20 cellular contexts compared by ENCODE assay signal in the genomic region with DNA sequence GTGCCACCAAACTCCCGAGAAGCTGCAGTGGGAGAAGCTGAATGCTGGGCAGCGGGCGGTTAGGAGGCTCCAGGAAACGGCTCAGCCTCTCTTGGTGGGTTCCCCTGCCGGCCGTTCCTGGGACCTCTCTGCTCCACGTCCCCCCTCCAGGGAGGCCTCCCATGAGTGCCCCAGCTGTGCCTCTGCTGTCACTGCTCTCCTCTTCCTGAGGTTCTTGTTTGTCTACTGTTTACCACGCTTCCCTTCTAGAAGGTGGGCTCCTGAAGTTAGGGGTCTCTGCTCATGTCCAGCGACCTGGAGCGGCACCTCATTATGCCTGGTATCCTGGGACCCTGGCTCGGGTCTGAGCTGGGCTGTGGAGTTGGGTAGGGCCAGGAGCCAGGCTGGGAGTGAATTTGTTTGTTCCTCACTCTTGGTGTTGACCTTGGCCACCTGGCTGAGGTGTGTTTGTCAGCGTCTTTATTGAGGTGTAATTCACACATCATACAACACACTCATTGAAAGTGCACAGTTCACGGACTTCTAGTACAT. TPM values are rescaled to one million over a fixed set of nuclear protein-coding genes. Genes with fewer than 3 reads are reported as not detected.
A peak's percentile ranks its signal among the peaks of the same experiment; 100 is the strongest.
DNase-seq lines count a peak whose midpoint lies in the region; ATAC-seq and TF ChIP-seq lines count a peak whose summit lies in the region.
"Had no signal": no experiment of that assay in that cellular context is flagged by ENCODE, and none has a peak within 500 bp of the region (broad histone marks: within the 10 kb centered on the region; RNA-seq: fewer than 3 reads in every experiment).

No MANE protein-coding gene starts in this region.

- H3K9me3 ChIP-seq in T-helper 17 cell (ENCODE audit: control insufficient read depth, low read length, poor library complexity, severe bottlenecking), result no peaks in the 10 kb centered on the region
- H3K9me3 ChIP-seq in left lung, result no peaks in the 10 kb centered on the region
- no peaks in the 10 kb centered on the region for H3K9me3 ChIP-seq in spleen
- H3K9me3 ChIP-seq: neutrophil, SJSA1 had no signal

- no peaks in the 10 kb centered on the region for H3K36me3 ChIP-seq in left lung
- no peaks in the 10 kb centered on the region for H3K36me3 ChIP-seq in spleen
- H3K36me3 ChIP-seq: neutrophil, SJSA1 had no signal

- TF ChIP-seq POLR2A in spleen (IDR thresholded peaks at IDR 0.05), result no peak

- H3K27ac Mint-ChIP-seq in T-helper 17 cell, result peak overlapping the region; percentile 43
- H3K27ac Mint-ChIP-seq: activated CD4-positive, alpha-beta T cell treated with anti-CD3 and anti-CD28 coated beads, Interleukin-2, amount 10 ng/mL, durations not matched to agents 24 days and 14 days; activated naive CD8-positive, alpha-beta T cell treated with anti-CD3 and anti-CD28 coated beads, Interleukin-2, amount 10 ng/mL, durations not matched to agents 7 days and 5 days had no signal

- H3K27me3 ChIP-seq in left lung (no peaks in the 10 kb centered on the region), spleen (replicated peaks in 1 of 7) (no peaks in the 10 kb centered on the region)
- H3K27me3 ChIP-seq: neutrophil, SJSA1 had no signal

- H3K36me3 Mint-ChIP-seq in T-helper 17 cell (ENCODE audit: low read depth), result peaks cover 2% of the 10 kb centered on the region
- H3K36me3 Mint-ChIP-seq: activated naive CD8-positive, alpha-beta T cell treated with anti-CD3 and anti-CD28 coated beads, Interleukin-2, amount 10 ng/mL, durations not matched to agents 7 days and 5 days had no signal

- 66 to 90% (median 78%) methylated on average over 10 to 13 of the region's 13 CpGs for WGBS in spleen, 5 donors

- H3K4me3 ChIP-seq in left lung (no peak overlapping the region), spleen (no peak overlapping the region)
- H3K4me3 ChIP-seq: K562, SJSA1 had no signal

- intact Hi-C loops in left lung (cut with DNase I), result no loop called here
- intact Hi-C loops in spleen (cut with DNase I; ENCODE audit: low total_unique reads), result no loop called here

- H3K4me1 Mint-ChIP-seq in T-helper 17 cell, result peaks cover 18% of the 10 kb centered on the region

- peak; percentile 28 for DNase-seq in DMS153 (lab: John Stamatoyannopoulos, UW)
- no peak for DNase-seq in DMS153 treated with DMSO at 0.1 percent for 48 hours (lab: John Stamatoyannopoulos, UW; ENCODE audit: unreplicated experiment)
- DNase-seq in T-helper 17 cell, result no peak
- DNase-seq in left lung, result peak; percentile 35 to 49
- peak; percentile 69 for DNase-seq in spleen
- no peak for DNase-seq in amniotic stem cell (lab: John Stamatoyannopoulos, UW)
- DNase-seq: activated CD4-positive, alpha-beta T cell treated with anti-CD3 and anti-CD28 coated beads, Interleukin-2, amount 10 ng/mL, durations not matched to agents 24 days and 14 days; activated naive CD8-positive, alpha-beta T cell treated with anti-CD3 and anti-CD28 coated beads, Interleukin-2, amount 10 ng/mL, durations not matched to agents 7 days and 5 days; CD4-positive, alpha-beta memory T cell; central memory CD4-positive, alpha-beta T cell; NCI-H1105; NCI-H2171; T-helper 9 cell; trophoblast cell had no signal

- H3K27ac ChIP-seq in left lung (no peak overlapping the region), spleen (no peak overlapping the region)
- H3K27ac ChIP-seq: 22Rv1, neutrophil, SJSA1 had no signal

- ATAC-seq in T-helper 17 cell (no peak), left lung (peak; percentile 30), GM18502 (IDR thresholded peaks at IDR 0.05; ENCODE audit: poor library complexity, unreplicated experiment) (no peak), HG02798 (IDR thresholded peaks at IDR 0.05; ENCODE audit: poor library complexity, unreplicated experiment) (no peak)
- ATAC-seq: K562 had no signal

- TF ChIP-seq CTCF in left lung (IDR thresholded peaks at IDR 0.05), result no peak
- no peak for TF ChIP-seq CTCF in spleen (IDR thresholded peaks at IDR 0.05 in 8 of 11, conservative IDR thresholded peaks at IDR 0.05 in 3 of 11)

- peak overlapping the region; percentile 33 for H3K4me3 Mint-ChIP-seq in T-helper 17 cell
- H3K4me3 Mint-ChIP-seq: activated CD4-positive, alpha-beta T cell treated with anti-CD3 and anti-CD28 coated beads, Interleukin-2, amount 10 ng/mL, durations not matched to agents 24 days and 14 days; activated naive CD8-positive, alpha-beta T cell treated with anti-CD3 and anti-CD28 coated beads, Interleukin-2, amount 10 ng/mL, durations not matched to agents 7 days and 5 days; CD4-positive, alpha-beta memory T cell had no signal

- peaks cover 29 to 66% of the 10 kb centered on the region in 2 donors for H3K4me1 ChIP-seq in left lung
- H3K4me1 ChIP-seq in spleen, result peaks cover 19 to 92% (median 64%) of the 10 kb centered on the region in 6 donors

- no peaks in the 10 kb centered on the region for H3K27me3 Mint-ChIP-seq in T-helper 17 cell
- H3K27me3 Mint-ChIP-seq: activated CD4-positive, alpha-beta T cell treated with anti-CD3 and anti-CD28 coated beads, Interleukin-2, amount 10 ng/mL, durations not matched to agents 24 days and 14 days; CD4-positive, alpha-beta memory T cell had no signal

RNA-seq across cellular contexts. Expression of a gene that starts 37.8 kb away (rescaled TPM):
- 10 to 100 TPM; 14.2 to 14.5 TPM for total RNA-seq in T-helper 17 cell
- total RNA-seq in left lung, result 10 to 100 TPM; 61.8 to 78.2 TPM
- total RNA-seq in spleen, result 10 to 100 TPM; 20.8 to 46.1 (median 33.1) TPM
- polyA plus RNA-seq in spleen, result 10 to 100 TPM; 16.0 to 26.3 (median 21.5) TPM

RNA-seq across cellular contexts. Expression of a gene that starts 44.9 kb away (rescaled TPM):
- total RNA-seq in T-helper 17 cell (1 to 10 TPM; 3.0 to 6.0 TPM), left lung (10 to 100 TPM; 36.3 to 59.8 TPM), spleen (10 to 100 TPM in 2 of 7 donors, 1 to 10 TPM in 5; 4.3 to 12.7 (median 8.0) TPM)
- polyA plus RNA-seq in spleen, result 10 to 100 TPM in 2 of 3 donors, 1 to 10 TPM in 1; 8.2 to 13.1 (median 11.4) TPM

Comparison
In these comparisons a context has a peak if more than half of its experiments do, and no peak if none do; other contexts are left out.
1. DNase-seq: peak in DMS153 (single experiment), left lung (2 of 2) and spleen (single experiment); none in DMS153 treated with DMSO at 0.1 percent for 48 hours (single experiment), T-helper 17 cell (0 of 3) and amniotic stem cell (single experiment).